ENCODE assay signal across 12 cellular contexts in genomic region chr1:186102559-186103148, GRCh38.
A peak's percentile ranks its signal among the peaks of the same experiment; 100 is the strongest.
DNase-seq lines count a peak whose midpoint lies in the region; ATAC-seq, FAIRE-seq and TF ChIP-seq lines count a peak whose summit lies in the region.
"Had no signal": no experiment of that assay in that cellular context is flagged by ENCODE, and none has a peak within 500 bp of the region (broad histone marks: within the 10 kb centered on the region; RNA-seq: fewer than 3 reads in every experiment).

No MANE protein-coding gene starts in this region.

- TF ChIP-seq EP300 in sigmoid colon (IDR thresholded peaks at IDR 0.05), result no peak

- H3K4me1 ChIP-seq in mesenchymal stem cell (ENCODE audit: control insufficient read depth, insufficient read depth, low read depth, low read length) (peaks cover 1% of the 10 kb centered on the region), sigmoid colon (peaks cover 0 to 10% (median 7%) of the 10 kb centered on the region in 4 donors), small intestine (ENCODE audit: control insufficient read depth in 2 of 2, insufficient read depth in 1 of 2, low read depth in 1 of 2, low read length in 1 of 2) (no peaks in the 10 kb centered on the region)

- H3K27ac ChIP-seq in mesenchymal stem cell (ENCODE audit: low read length, poor library complexity, severe bottlenecking) (peak overlapping the region; percentile 51), sigmoid colon (peak overlapping the region in 2 of 4 donors; percentile 34 to 61), small intestine (ENCODE audit: low read depth in 1 of 2, low read length in 1 of 2) (no peak overlapping the region)

- H3K4me2 ChIP-seq in mesenchymal stem cell (ENCODE audit: low read length, poor library complexity, severe bottlenecking), result no peak overlapping the region

- no peaks in the 10 kb centered on the region for H3K79me1 ChIP-seq in mesenchymal stem cell (replicated peaks; ENCODE audit: low read length, poor library complexity, severe bottlenecking)

- DNase-seq in EH (ENCODE audit: low read depth) (peak; percentile 94), mesenchymal stem cell (peak; percentile 60), sigmoid colon (no peak), small intestine (no peak), germinal center (ENCODE audit: low spot score) (no peak)
- DNase-seq: Calu3; glutamatergic neuron; NCI-H1436; stimulated activated naive CD8-positive, alpha-beta T cell treated with anti-CD3 and anti-CD28 coated beads, Interleukin-15, amount 100 ng/mL, for 72 hours had no signal

- no peak overlapping the region for H2BK15ac ChIP-seq in mesenchymal stem cell (ENCODE audit: low read depth, poor library complexity, severe bottlenecking)

- TF ChIP-seq POLR2A in sigmoid colon (IDR thresholded peaks at IDR 0.05), result no peak

- 60% methylated on average over 2 of the region's 3 CpGs for WGBS in mesenchymal stem cell
- WGBS in sigmoid colon, 2 donors, result 47 to 57% methylated on average over 3 of the region's 3 CpGs
- 49 to 61% (median 51%) methylated on average over 3 of the region's 3 CpGs for WGBS in small intestine, 3 donors

- no peak overlapping the region for H2BK5ac ChIP-seq in mesenchymal stem cell (ENCODE audit: low read depth, low read length, poor library complexity, severe bottlenecking)

- no peak overlapping the region for H3K23ac ChIP-seq in mesenchymal stem cell (ENCODE audit: low read length in 2 of 2)

- peak overlapping the region; percentile 70 for H3K9ac ChIP-seq in mesenchymal stem cell (ENCODE audit: low read length)

- no peak overlapping the region for H2BK12ac ChIP-seq in mesenchymal stem cell (ENCODE audit: low read length in 2 of 2)

- H3K9me3 ChIP-seq in mesenchymal stem cell (ENCODE audit: control insufficient read depth, low read length), result no peaks in the 10 kb centered on the region
- no peaks in the 10 kb centered on the region for H3K9me3 ChIP-seq in sigmoid colon
- no peaks in the 10 kb centered on the region for H3K9me3 ChIP-seq in small intestine (ENCODE audit: control insufficient read depth, low read depth)

- H3K27me3 ChIP-seq in mesenchymal stem cell (ENCODE audit: control insufficient read depth in 1 of 2, insufficient read depth in 1 of 2, low read length in 2 of 2), result no peaks in the 10 kb centered on the region
- no peaks in the 10 kb centered on the region for H3K27me3 ChIP-seq in sigmoid colon
- no peaks in the 10 kb centered on the region for H3K27me3 ChIP-seq in small intestine (ENCODE audit: control insufficient read depth in 2 of 2, insufficient read depth in 2 of 2, low read length in 2 of 2)

- ATAC-seq in HG02938 (IDR thresholded peaks at IDR 0.05; ENCODE audit: unreplicated experiment), result no peak
- ATAC-seq: stimulated activated naive CD8-positive, alpha-beta T cell treated with anti-CD3 and anti-CD28 coated beads, Interleukin-15, amount 100 ng/mL, for 72 hours had no signal

- H3K18ac ChIP-seq in mesenchymal stem cell (ENCODE audit: low read depth in 1 of 2, low read length in 2 of 2), result no peak overlapping the region

- H3K36me3 ChIP-seq in mesenchymal stem cell (ENCODE audit: control insufficient read depth in 1 of 2, insufficient read depth in 2 of 2, low read depth in 1 of 2, low read length in 2 of 2) (peaks cover 0 to 77% of the 10 kb centered on the region in 2 experiments), sigmoid colon (no peaks in the 10 kb centered on the region), small intestine (ENCODE audit: control insufficient read depth in 2 of 2, insufficient read depth in 2 of 2, low read length in 2 of 2) (no peaks in the 10 kb centered on the region)

- H2AK5ac ChIP-seq in mesenchymal stem cell (ENCODE audit: low read length, severe bottlenecking), result no peak overlapping the region

- no peak overlapping the region for H2BK120ac ChIP-seq in mesenchymal stem cell (ENCODE audit: low read depth, low read length)

- H4K8ac ChIP-seq in mesenchymal stem cell (ENCODE audit: low read length), result no peak overlapping the region

- no peak for TF ChIP-seq CTCF in sigmoid colon (IDR thresholded peaks at IDR 0.05)

- H2AFZ ChIP-seq in mesenchymal stem cell (ENCODE audit: low read depth, low read length), result no peak overlapping the region

- intact Hi-C loops in sigmoid colon (cut with DNase I), result no loop called here

- H3K14ac ChIP-seq in mesenchymal stem cell (ENCODE audit: low read length in 2 of 2), result no peak overlapping the region

- FAIRE-seq in endometrium (lab: Jason Lieb, UNC), result peak; percentile 87
- FAIRE-seq in small intestine (lab: Jason Lieb, UNC), result no peak

- H4K91ac ChIP-seq in mesenchymal stem cell (ENCODE audit: low read length), result no peak overlapping the region

- peak overlapping the region in 1 of 2 experiments; percentile 21 for H3K4me3 ChIP-seq in mesenchymal stem cell (ENCODE audit: insufficient read depth in 1 of 2, low read depth in 1 of 2, low read length in 2 of 2)
- no peak overlapping the region for H3K4me3 ChIP-seq in sigmoid colon
- H3K4me3 ChIP-seq in small intestine (ENCODE audit: low read depth in 1 of 2, low read length in 2 of 2), result no peak overlapping the region

- no peak overlapping the region for H3K4ac ChIP-seq in mesenchymal stem cell (ENCODE audit: low read depth in 1 of 2, low read length in 2 of 2)

TF ChIP-seq in PFSK-1, 5 proteins besides CTCF, POLR2A, EP300 and RAD21:
- TF ChIP-seq FOXP2 (optimal IDR thresholded peaks at IDR 0.05; ENCODE audit: borderline replicate concordance, extremely low read depth, extremely low read length, insufficient read depth), result no peak
- no peak for TF ChIP-seq TAF1 (IDR thresholded peaks at IDR 0.05; ENCODE audit: borderline replicate concordance, insufficient read depth, low read length)
- TF ChIP-seq REST (IDR thresholded peaks at IDR 0.05; ENCODE audit: insufficient read depth in 1 of 2, low read depth in 2 of 2, low read length in 2 of 2), result peak; percentile 82 to 95

Comparison
In these comparisons a context has a peak if more than half of its experiments do, and no peak if none do; other contexts are left out.
1. DNase-seq: peak in EH (single experiment) and mesenchymal stem cell (single experiment); none in sigmoid colon (single experiment), small intestine (single experiment) and germinal center (single experiment).